ENCODE assay signal across 1 cellular context in genomic region chr15:73926191-73927002, GRCh38.
TF ChIP-seq lines count a peak whose summit lies in the region.

TSS of gene LOXL1 (plus strand) at chr15:73926462. CDS start at chr15:73926784, 322 bp downstream.

TF ChIP-seq in HEK293, 187 proteins besides CTCF, POLR2A, EP300 and RAD21 (continued from another document and continues in another):
- TF ChIP-seq ZNF354C (tag by site-specific recombination; IDR thresholded peaks at IDR 0.05; ENCODE audit: borderline replicate concordance, low read depth) (no peak), BCL11B (tag by site-specific recombination; IDR thresholded peaks at IDR 0.05; ENCODE audit: low read depth) (0 out of 2 replicates have a peak, but pooled peaks have one; percentile 5), ZNF394 (tag by site-specific recombination; IDR thresholded peaks at IDR 0.05; ENCODE audit: borderline replicate concordance) (peak; percentile 39; the same call in 1 of the 2 replicates), ZNF600 (tag by site-specific recombination; IDR thresholded peaks at IDR 0.05) (peak; percentile 86), WT1 (tag by site-specific recombination; IDR thresholded peaks at IDR 0.05) (peak; percentile 65; the same call in 1 of the 2 replicates), ZNF76 (tag by site-specific recombination; IDR thresholded peaks at IDR 0.05; ENCODE audit: borderline replicate concordance, low read depth) (peak; percentile 67; the same call in 1 of the 2 replicates), ZNF610 (tag by site-specific recombination; IDR thresholded peaks at IDR 0.05; ENCODE audit: borderline replicate concordance) (peak; percentile 90), SP2 (tag by site-specific recombination; IDR thresholded peaks at IDR 0.05) (peak; percentile 44), ZNF521 (tag by site-specific recombination; IDR thresholded peaks at IDR 0.05) (no peak), ZNF701 (tag by site-specific recombination; IDR thresholded peaks at IDR 0.05) (no peak), ZNF660 (tag by site-specific recombination; IDR thresholded peaks at IDR 0.05) (peak; percentile 72), BCL11A (tag by site-specific recombination; IDR thresholded peaks at IDR 0.05; ENCODE audit: low read depth) (peak; percentile 57), ZNF530 (tag by site-specific recombination; IDR thresholded peaks at IDR 0.05; ENCODE audit: low read depth) (no peak), ZBTB48 (tag by site-specific recombination; IDR thresholded peaks at IDR 0.05) (peak; percentile 97), ZFP69B (tag by site-specific recombination; IDR thresholded peaks at IDR 0.05) (peak; percentile 94), ZNF473 (tag by site-specific recombination; IDR thresholded peaks at IDR 0.05) (no peak), ZSCAN30 (tag by site-specific recombination; IDR thresholded peaks at IDR 0.05) (peak; percentile 75; the same call in 1 of the 2 replicates), ZNF449 (tag by site-specific recombination; IDR thresholded peaks at IDR 0.05) (peak; percentile 91), ZNF148 (tag by site-specific recombination; IDR thresholded peaks at IDR 0.05; ENCODE audit: borderline replicate concordance) (no peak), ZBTB1 (tag by site-specific recombination; IDR thresholded peaks at IDR 0.05) (no peak), ZNF677 (tag by site-specific recombination; IDR thresholded peaks at IDR 0.05) (no peak), GLIS1 (tag by site-specific recombination; IDR thresholded peaks at IDR 0.05) (peak; percentile 70), ZNF404 (tag by site-specific recombination; IDR thresholded peaks at IDR 0.05) (no peak), SCRT1 (tag by site-specific recombination; IDR thresholded peaks at IDR 0.05; ENCODE audit: borderline replicate concordance) (peak; percentile 96; the same call in 1 of the 2 replicates), YY1 (tag by site-specific recombination; IDR thresholded peaks at IDR 0.05) (0 out of 2 replicates have a peak, but pooled peaks have one; percentile 24), ZNF513 (tag by site-specific recombination; IDR thresholded peaks at IDR 0.05) (no peak)
- TF ChIP-seq, protein P1, sequence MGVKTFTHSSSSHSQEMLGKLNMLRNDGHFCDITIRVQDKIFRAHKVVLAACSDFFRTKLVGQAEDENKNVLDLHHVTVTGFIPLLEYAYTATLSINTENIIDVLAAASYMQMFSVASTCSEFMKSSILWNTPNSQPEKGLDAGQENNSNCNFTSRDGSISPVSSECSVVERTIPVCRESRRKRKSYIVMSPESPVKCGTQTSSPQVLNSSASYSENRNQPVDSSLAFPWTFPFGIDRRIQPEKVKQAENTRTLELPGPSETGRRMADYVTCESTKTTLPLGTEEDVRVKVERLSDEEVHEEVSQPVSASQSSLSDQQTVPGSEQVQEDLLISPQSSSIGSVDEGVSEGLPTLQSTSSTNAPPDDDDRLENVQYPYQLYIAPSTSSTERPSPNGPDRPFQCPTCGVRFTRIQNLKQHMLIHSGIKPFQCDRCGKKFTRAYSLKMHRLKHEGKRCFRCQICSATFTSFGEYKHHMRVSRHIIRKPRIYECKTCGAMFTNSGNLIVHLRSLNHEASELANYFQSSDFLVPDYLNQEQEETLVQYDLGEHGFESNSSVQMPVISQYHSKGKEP (tag by site-specific recombination; IDR thresholded peaks at IDR 0.05), result peak; percentile 59
- TF ChIP-seq, protein P2, sequence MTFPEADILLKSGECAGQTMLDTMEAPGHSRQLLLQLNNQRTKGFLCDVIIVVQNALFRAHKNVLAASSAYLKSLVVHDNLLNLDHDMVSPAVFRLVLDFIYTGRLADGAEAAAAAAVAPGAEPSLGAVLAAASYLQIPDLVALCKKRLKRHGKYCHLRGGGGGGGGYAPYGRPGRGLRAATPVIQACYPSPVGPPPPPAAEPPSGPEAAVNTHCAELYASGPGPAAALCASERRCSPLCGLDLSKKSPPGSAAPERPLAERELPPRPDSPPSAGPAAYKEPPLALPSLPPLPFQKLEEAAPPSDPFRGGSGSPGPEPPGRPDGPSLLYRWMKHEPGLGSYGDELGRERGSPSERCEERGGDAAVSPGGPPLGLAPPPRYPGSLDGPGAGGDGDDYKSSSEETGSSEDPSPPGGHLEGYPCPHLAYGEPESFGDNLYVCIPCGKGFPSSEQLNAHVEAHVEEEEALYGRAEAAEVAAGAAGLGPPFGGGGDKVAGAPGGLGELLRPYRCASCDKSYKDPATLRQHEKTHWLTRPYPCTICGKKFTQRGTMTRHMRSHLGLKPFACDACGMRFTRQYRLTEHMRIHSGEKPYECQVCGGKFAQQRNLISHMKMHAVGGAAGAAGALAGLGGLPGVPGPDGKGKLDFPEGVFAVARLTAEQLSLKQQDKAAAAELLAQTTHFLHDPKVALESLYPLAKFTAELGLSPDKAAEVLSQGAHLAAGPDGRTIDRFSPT (tag by site-specific recombination; IDR thresholded peaks at IDR 0.05), result peak; percentile 79
- TF ChIP-seq, protein P3, sequence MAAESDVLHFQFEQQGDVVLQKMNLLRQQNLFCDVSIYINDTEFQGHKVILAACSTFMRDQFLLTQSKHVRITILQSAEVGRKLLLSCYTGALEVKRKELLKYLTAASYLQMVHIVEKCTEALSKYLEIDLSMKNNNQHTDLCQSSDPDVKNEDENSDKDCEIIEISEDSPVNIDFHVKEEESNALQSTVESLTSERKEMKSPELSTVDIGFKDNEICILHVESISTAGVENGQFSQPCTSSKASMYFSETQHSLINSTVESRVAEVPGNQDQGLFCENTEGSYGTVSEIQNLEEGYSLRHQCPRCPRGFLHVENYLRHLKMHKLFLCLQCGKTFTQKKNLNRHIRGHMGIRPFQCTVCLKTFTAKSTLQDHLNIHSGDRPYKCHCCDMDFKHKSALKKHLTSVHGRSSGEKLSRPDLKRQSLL (tag by site-specific recombination; IDR thresholded peaks at IDR 0.05), result no peak
- TF ChIP-seq, protein P4, sequence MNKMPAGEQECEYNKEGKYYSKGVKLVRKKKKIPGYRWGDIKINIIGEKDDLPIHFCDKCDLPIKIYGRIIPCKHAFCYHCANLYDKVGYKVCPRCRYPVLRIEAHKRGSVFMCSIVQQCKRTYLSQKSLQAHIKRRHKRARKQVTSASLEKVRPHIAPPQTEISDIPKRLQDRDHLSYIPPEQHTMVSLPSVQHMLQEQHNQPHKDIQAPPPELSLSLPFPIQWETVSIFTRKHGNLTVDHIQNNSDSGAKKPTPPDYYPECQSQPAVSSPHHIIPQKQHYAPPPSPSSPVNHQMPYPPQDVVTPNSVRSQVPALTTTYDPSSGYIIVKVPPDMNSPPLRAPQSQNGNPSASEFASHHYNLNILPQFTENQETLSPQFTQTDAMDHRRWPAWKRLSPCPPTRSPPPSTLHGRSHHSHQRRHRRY (tag by site-specific recombination; IDR thresholded peaks at IDR 0.05), result no peak
- TF ChIP-seq, protein P5, sequence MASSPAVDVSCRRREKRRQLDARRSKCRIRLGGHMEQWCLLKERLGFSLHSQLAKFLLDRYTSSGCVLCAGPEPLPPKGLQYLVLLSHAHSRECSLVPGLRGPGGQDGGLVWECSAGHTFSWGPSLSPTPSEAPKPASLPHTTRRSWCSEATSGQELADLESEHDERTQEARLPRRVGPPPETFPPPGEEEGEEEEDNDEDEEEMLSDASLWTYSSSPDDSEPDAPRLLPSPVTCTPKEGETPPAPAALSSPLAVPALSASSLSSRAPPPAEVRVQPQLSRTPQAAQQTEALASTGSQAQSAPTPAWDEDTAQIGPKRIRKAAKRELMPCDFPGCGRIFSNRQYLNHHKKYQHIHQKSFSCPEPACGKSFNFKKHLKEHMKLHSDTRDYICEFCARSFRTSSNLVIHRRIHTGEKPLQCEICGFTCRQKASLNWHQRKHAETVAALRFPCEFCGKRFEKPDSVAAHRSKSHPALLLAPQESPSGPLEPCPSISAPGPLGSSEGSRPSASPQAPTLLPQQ (tag by site-specific recombination; IDR thresholded peaks at IDR 0.05), result peak; percentile 90
- TF ChIP-seq, protein P6, sequence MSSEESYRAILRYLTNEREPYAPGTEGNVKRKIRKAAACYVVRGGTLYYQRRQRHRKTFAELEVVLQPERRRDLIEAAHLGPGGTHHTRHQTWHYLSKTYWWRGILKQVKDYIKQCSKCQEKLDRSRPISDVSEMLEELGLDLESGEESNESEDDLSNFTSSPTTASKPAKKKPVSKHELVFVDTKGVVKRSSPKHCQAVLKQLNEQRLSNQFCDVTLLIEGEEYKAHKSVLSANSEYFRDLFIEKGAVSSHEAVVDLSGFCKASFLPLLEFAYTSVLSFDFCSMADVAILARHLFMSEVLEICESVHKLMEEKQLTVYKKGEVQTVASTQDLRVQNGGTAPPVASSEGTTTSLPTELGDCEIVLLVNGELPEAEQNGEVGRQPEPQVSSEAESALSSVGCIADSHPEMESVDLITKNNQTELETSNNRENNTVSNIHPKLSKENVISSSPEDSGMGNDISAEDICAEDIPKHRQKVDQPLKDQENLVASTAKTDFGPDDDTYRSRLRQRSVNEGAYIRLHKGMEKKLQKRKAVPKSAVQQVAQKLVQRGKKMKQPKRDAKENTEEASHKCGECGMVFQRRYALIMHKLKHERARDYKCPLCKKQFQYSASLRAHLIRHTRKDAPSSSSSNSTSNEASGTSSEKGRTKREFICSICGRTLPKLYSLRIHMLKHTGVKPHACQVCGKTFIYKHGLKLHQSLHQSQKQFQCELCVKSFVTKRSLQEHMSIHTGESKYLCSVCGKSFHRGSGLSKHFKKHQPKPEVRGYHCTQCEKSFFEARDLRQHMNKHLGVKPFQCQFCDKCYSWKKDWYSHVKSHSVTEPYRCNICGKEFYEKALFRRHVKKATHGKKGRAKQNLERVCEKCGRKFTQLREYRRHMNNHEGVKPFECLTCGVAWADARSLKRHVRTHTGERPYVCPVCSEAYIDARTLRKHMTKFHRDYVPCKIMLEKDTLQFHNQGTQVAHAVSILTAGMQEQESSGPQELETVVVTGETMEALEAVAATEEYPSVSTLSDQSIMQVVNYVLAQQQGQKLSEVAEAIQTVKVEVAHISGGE (tag by site-specific recombination; conservative IDR thresholded peaks at IDR 0.05; ENCODE audit: low read depth), result peak; percentile 47
